In the genomic region with DNA sequence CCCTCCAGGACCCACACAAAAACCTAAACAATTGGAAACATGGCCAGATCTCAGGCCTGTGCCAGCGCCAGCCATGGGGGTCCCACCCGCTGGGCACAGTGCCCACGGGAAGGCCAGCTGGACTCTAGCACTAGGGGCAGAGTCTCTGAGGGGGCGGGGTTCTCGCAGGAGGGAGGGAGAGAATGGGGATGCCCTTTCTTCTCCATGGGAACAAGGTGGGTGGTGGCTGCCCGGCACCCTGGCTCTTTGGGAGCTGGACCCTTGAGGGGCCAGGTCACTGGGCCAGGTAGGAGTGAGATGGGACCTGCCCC, we compare ENCODE assay signal across 8 cellular contexts. TPM values are rescaled to one million over a fixed set of nuclear protein-coding genes. Genes with fewer than 3 reads are reported as not detected.
DNase-seq lines count a peak whose midpoint lies in the region; ATAC-seq and TF ChIP-seq lines count a peak whose summit lies in the region.

No MANE protein-coding gene starts in this region.

- no CpG with 5 or more reads among the region's 6 CpGs for WGBS in gastroesophageal sphincter (ENCODE audit: low coverage in 1 of 2), 2 donors

- in situ Hi-C loops in gastrocnemius medialis (cut with MboI; ENCODE audit: low sequenced_read_pairs in 4 of 4): loop anchor here (5.0 to 10.0 kb wide), 2 partner anchors 109 to 117 kb away; no protein-coding TSS in a partner anchor

- H3K27me3 ChIP-seq in BLaER1 treated with 17β-estradiol and CSF1 and Interleukin-3, amounts not matched to agents 10 nM and 100 nM: peaks cover 0 to 29% (median 20%) of the 10 kb centered on the region in 11 experiments; a peak in 14 of 22 replicates
- H3K27me3 ChIP-seq in gastroesophageal sphincter: peaks cover 9% of the 10 kb centered on the region
- no peaks in the 10 kb centered on the region for H3K27me3 ChIP-seq in gastrocnemius medialis

- no peaks in the 10 kb centered on the region for H3K9me3 ChIP-seq in BLaER1 treated with 17β-estradiol and CSF1 and Interleukin-3, amounts not matched to agents 10 nM and 100 nM (replicated peaks in 1 of 11)
- H3K9me3 ChIP-seq in gastroesophageal sphincter: no peaks in the 10 kb centered on the region
- H3K9me3 ChIP-seq in gastrocnemius medialis: no peaks in the 10 kb centered on the region

- H3K27ac ChIP-seq in BLaER1 treated with 17β-estradiol and CSF1 and Interleukin-3, amounts not matched to agents 10 nM and 100 nM: peak overlapping the region in 8 of 11 experiments; percentile 4 to 87 (median 75); a peak in 15 of 22 replicates
- H3K27ac ChIP-seq in gastroesophageal sphincter (peak overlapping the region in 3 of 4 donors; percentile 85 to 89 (median 85)), gastrocnemius medialis (peak overlapping the region; percentile 41 to 78 (median 70))

- intact Hi-C loops in gastrocnemius medialis (cut with DNase I; ENCODE audit: low total_unique reads): no loop called here

- ATAC-seq in gastroesophageal sphincter (no peak), gastrocnemius medialis (no peak), HG02623 (IDR thresholded peaks at IDR 0.05; ENCODE audit: unreplicated experiment) (no peak)
- no peak for ATAC-seq in stimulated activated naive CD8-positive, alpha-beta T cell treated with anti-CD3 and anti-CD28 coated beads, Interleukin-15, Interleukin-2, amounts not matched to agents 100 U/mL and 50 U/mL, for 24 hours

- H4K20me1 ChIP-seq in BLaER1 treated with 17β-estradiol and CSF1 and Interleukin-3, amounts not matched to agents 10 nM and 100 nM: peaks cover 0 to 39% (median 9%) of the 10 kb centered on the region in 11 experiments; a peak in 17 of 22 replicates

- peaks cover 59 to 95% (median 90%) of the 10 kb centered on the region in 10 experiments for H3K4me1 ChIP-seq in BLaER1 treated with 17β-estradiol and CSF1 and Interleukin-3, amounts not matched to agents 10 nM and 100 nM
- H3K4me1 ChIP-seq in gastroesophageal sphincter (peaks cover 0 to 98% (median 60%) of the 10 kb centered on the region in 3 donors), gastrocnemius medialis (peaks cover 21 to 27% of the 10 kb centered on the region in 2 donors)

- no peak for TF ChIP-seq POLR2A in gastroesophageal sphincter (IDR thresholded peaks at IDR 0.05)
- no peak for TF ChIP-seq POLR2A in gastrocnemius medialis (IDR thresholded peaks at IDR 0.05)

- peak overlapping the region; percentile 15 to 96 (median 58); a peak in 19 of 22 replicates for H3K9ac ChIP-seq in BLaER1 treated with 17β-estradiol and CSF1 and Interleukin-3, amounts not matched to agents 10 nM and 100 nM

- peaks cover 0 to 7% (median 6%) of the 10 kb centered on the region in 11 experiments; a peak in 14 of 22 replicates for H3K36me3 ChIP-seq in BLaER1 treated with 17β-estradiol and CSF1 and Interleukin-3, amounts not matched to agents 10 nM and 100 nM
- H3K36me3 ChIP-seq in gastroesophageal sphincter (peaks cover 0 to 33% of the 10 kb centered on the region in 2 donors), gastrocnemius medialis (no peaks in the 10 kb centered on the region)

- H3K4me2 ChIP-seq in BLaER1 treated with 17β-estradiol and CSF1 and Interleukin-3, amounts not matched to agents 10 nM and 100 nM: peak overlapping the region; percentile 79 to 100 (median 98)

- peak overlapping the region in 9 of 10 experiments; percentile 29 to 86 (median 69); a peak in 10 of 20 replicates for H3K4me3 ChIP-seq in BLaER1 treated with 17β-estradiol and CSF1 and Interleukin-3, amounts not matched to agents 10 nM and 100 nM
- H3K4me3 ChIP-seq in gastroesophageal sphincter (no peak overlapping the region), gastrocnemius medialis (no peak overlapping the region)

- TF ChIP-seq EP300 in gastroesophageal sphincter (IDR thresholded peaks at IDR 0.05): no peak

- peak; percentile 26 for DNase-seq in NCI-H1092 (lab: John Stamatoyannopoulos, UW)
- DNase-seq in gastrocnemius medialis: no peak
- no peak for DNase-seq in stimulated activated naive CD8-positive, alpha-beta T cell treated with anti-CD3 and anti-CD28 coated beads, Interleukin-15, Interleukin-2, amounts not matched to agents 100 U/mL and 50 U/mL, for 24 hours
- DNase-seq in NCI-H748 (lab: John Stamatoyannopoulos, UW; ENCODE audit: unreplicated experiment): no peak
- no peak for DNase-seq in NCI-H2227 (lab: John Stamatoyannopoulos, UW; ENCODE audit: unreplicated experiment)

- TF ChIP-seq CTCF in gastroesophageal sphincter (IDR thresholded peaks at IDR 0.05) (no peak), gastrocnemius medialis (IDR thresholded peaks at IDR 0.05 in 4 of 5, conservative IDR thresholded peaks at IDR 0.05 in 1 of 5) (no peak)

RNA-seq across cellular contexts. Expression of a gene that starts 8.4 kb away (rescaled TPM):
- total RNA-seq in gastroesophageal sphincter (10 to 100 TPM in 2 of 4 donors, 1 to 10 TPM in 2; 9.9 to 11.8 (median 10.8) TPM), gastrocnemius medialis (1 to 10 TPM; 2.6 to 5.0 (median 3.1) TPM)

RNA-seq across cellular contexts. Expression of a gene that starts 22.3 kb away (rescaled TPM):
- 10 to 100 TPM; 25.7 to 30.0 (median 28.7) TPM for total RNA-seq in gastroesophageal sphincter
- 10 to 100 TPM; 31.7 to 47.9 (median 45.0) TPM for total RNA-seq in gastrocnemius medialis

RNA-seq across cellular contexts. Expression of a gene that starts 23.8 kb away (rescaled TPM):
- total RNA-seq in gastroesophageal sphincter (10 to 100 TPM; 23.8 to 55.2 (median 26.2) TPM), gastrocnemius medialis (10 to 100 TPM; 36.3 to 81.3 (median 49.4) TPM)

RNA-seq across cellular contexts. Expression of a gene that starts 55.9 kb away (rescaled TPM):
- total RNA-seq in gastroesophageal sphincter (10 to 100 TPM; 45.1 to 69.0 (median 53.0) TPM), gastrocnemius medialis (10 to 100 TPM; 16.5 to 40.7 (median 33.4) TPM)

RNA-seq across cellular contexts. Expression of a gene that starts 56.0 kb away (rescaled TPM):
- 10 to 100 TPM; 33.8 to 62.1 (median 48.0) TPM for total RNA-seq in gastroesophageal sphincter
- total RNA-seq in gastrocnemius medialis: 10 to 100 TPM; 15.4 to 19.1 (median 16.7) TPM

Comparison
In these comparisons a context has a peak if more than half of its experiments do, and no peak if none do; other contexts are left out.
1. H3K4me3 ChIP-seq: peak in BLaER1 treated with 17β-estradiol and CSF1 and Interleukin-3, amounts not matched to agents 10 nM and 100 nM (9 of 10); none in gastroesophageal sphincter (0 of 2) and gastrocnemius medialis (0 of 4).
2. Peak in every context shown above with its lines, with median percentiles within 50 percentile points of each other: H3K27ac ChIP-seq.